ENCODE assay signal across 2 cellular contexts in genomic region chr11:121688860-121689614, GRCh38.
TF ChIP-seq lines count a peak whose summit lies in the region.

No MANE protein-coding gene starts in this region.

TF ChIP-seq in HCT116, 20 proteins besides CTCF, POLR2A, EP300 and RAD21 (continued from another document):
- TF ChIP-seq ZNF274 (IDR thresholded peaks at IDR 0.05; ENCODE audit: low read depth, low read length) (no peak), JUND (IDR thresholded peaks at IDR 0.05) (peak; percentile 90), ATF3 (IDR thresholded peaks at IDR 0.05) (peak; percentile 74), CBX3 (IDR thresholded peaks at IDR 0.05; ENCODE audit: low read depth) (peak; percentile 88), SRF (IDR thresholded peaks at IDR 0.05; ENCODE audit: low read depth) (peak; percentile 71; the same call in 1 of the 2 replicates), ZFX (IDR thresholded peaks at IDR 0.05) (no peak), EGR1 (IDR thresholded peaks at IDR 0.05; ENCODE audit: low read depth) (peak; percentile 76), SIN3A (IDR thresholded peaks at IDR 0.05; ENCODE audit: low read depth) (0 out of 2 replicates have a peak, but pooled peaks have one; percentile 61), EZH2phosphoT487 (IDR thresholded peaks at IDR 0.05; ENCODE audit: borderline replicate concordance) (no peak), MAX (IDR thresholded peaks at IDR 0.05) (peak; percentile 60), FOSL1 (IDR thresholded peaks at IDR 0.05; ENCODE audit: low read depth) (peak; percentile 79), EZH2 (IDR thresholded peaks at IDR 0.05) (no peak), CEBPB (IDR thresholded peaks at IDR 0.05; ENCODE audit: low read depth) (no peak; the same call in none of the 2 replicates), ZBTB33 (IDR thresholded peaks at IDR 0.05; ENCODE audit: extremely low read depth, insufficient replicate concordance, low read length) (no peak), REST (IDR thresholded peaks at IDR 0.05; ENCODE audit: low read depth) (no peak), YY1 (IDR thresholded peaks at IDR 0.05; ENCODE audit: extremely low read depth, insufficient replicate concordance, low read depth, low read length) (peak; percentile 33), SP1 (IDR thresholded peaks at IDR 0.05; ENCODE audit: low read depth) (peak; percentile 96)
TF ChIP-seq in HCT116: peak in this region for 11.

TF ChIP-seq in SK-N-SH, 30 proteins besides CTCF, POLR2A, EP300 and RAD21:
- TF ChIP-seq, protein P1, sequence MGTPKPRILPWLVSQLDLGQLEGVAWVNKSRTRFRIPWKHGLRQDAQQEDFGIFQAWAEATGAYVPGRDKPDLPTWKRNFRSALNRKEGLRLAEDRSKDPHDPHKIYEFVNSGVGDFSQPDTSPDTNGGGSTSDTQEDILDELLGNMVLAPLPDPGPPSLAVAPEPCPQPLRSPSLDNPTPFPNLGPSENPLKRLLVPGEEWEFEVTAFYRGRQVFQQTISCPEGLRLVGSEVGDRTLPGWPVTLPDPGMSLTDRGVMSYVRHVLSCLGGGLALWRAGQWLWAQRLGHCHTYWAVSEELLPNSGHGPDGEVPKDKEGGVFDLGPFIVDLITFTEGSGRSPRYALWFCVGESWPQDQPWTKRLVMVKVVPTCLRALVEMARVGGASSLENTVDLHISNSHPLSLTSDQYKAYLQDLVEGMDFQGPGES (IDR thresholded peaks at IDR 0.05; ENCODE audit: low read depth, low read length) = no peak
- TF ChIP-seq GABPA (IDR thresholded peaks at IDR 0.05; ENCODE audit: low read depth) (no peak), EZH2phosphoT487 (IDR thresholded peaks at IDR 0.05; ENCODE audit: borderline replicate concordance, low read depth) (no peak), ELF1 (IDR thresholded peaks at IDR 0.05) (no peak), FOXM1 (IDR thresholded peaks at IDR 0.05; ENCODE audit: low read depth) (no peak), TEAD4 (IDR thresholded peaks at IDR 0.05; ENCODE audit: borderline replicate concordance, insufficient read depth) (no peak), USF2 (IDR thresholded peaks at IDR 0.05; ENCODE audit: borderline replicate concordance, low read depth, low read length) (no peak), RXRA (IDR thresholded peaks at IDR 0.05; ENCODE audit: borderline replicate concordance, low read depth) (no peak), MEF2A (IDR thresholded peaks at IDR 0.05; ENCODE audit: borderline replicate concordance, low read depth) (no peak), YY1 (IDR thresholded peaks at IDR 0.05; ENCODE audit: low read depth) (no peak), RFX5 (IDR thresholded peaks at IDR 0.05; ENCODE audit: low read length) (no peak), FOSL2 (IDR thresholded peaks at IDR 0.05; ENCODE audit: borderline replicate concordance, low read depth) (no peak), TAF1 (IDR thresholded peaks at IDR 0.05; ENCODE audit: borderline replicate concordance, low read depth, low read length) (no peak), MXI1 (IDR thresholded peaks at IDR 0.05; ENCODE audit: low read depth, low read length) (no peak), POLR2AphosphoS5 (IDR thresholded peaks at IDR 0.05; ENCODE audit: low read depth, low read length) (no peak)
- TF ChIP-seq, protein P2, sequence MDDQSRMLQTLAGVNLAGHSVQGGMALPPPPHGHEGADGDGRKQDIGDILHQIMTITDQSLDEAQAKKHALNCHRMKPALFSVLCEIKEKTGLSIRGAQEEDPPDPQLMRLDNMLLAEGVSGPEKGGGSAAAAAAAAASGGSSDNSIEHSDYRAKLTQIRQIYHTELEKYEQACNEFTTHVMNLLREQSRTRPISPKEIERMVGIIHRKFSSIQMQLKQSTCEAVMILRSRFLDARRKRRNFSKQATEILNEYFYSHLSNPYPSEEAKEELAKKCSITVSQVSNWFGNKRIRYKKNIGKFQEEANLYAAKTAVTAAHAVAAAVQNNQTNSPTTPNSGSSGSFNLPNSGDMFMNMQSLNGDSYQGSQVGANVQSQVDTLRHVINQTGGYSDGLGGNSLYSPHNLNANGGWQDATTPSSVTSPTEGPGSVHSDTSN (IDR thresholded peaks at IDR 0.05) = no peak
TF ChIP-seq in SK-N-SH: peak in this region for 0.
